8 cellular contexts compared by ENCODE assay signal in genomic region chr18:47204908-47205522, GRCh38. TPM values are rescaled to one million over a fixed set of nuclear protein-coding genes. Genes with fewer than 3 reads are reported as not detected.
A peak's percentile ranks its signal among the peaks of the same experiment; 100 is the strongest.
DNase-seq lines count a peak whose midpoint lies in the region; ATAC-seq and TF ChIP-seq lines count a peak whose summit lies in the region.

No MANE protein-coding gene starts in this region.

- no peak overlapping the region for H3K27ac ChIP-seq in prostate gland

- H3K4me3 ChIP-seq in fibroblast of villous mesenchyme (ENCODE audit: low read depth, low read length) (no peak overlapping the region), prostate gland (no peak overlapping the region)

- TF ChIP-seq CTCF in GM13976 (IDR thresholded peaks at IDR 0.05; ENCODE audit: borderline replicate concordance, control extremely low read depth, extremely low read depth, insufficient read depth, missing control alignments) (peak; percentile 74), fibroblast of villous mesenchyme (IDR thresholded peaks at IDR 0.05; ENCODE audit: insufficient read depth, low read depth, low read length) (peak; percentile 95), prostate gland (IDR thresholded peaks at IDR 0.05) (peak; percentile 28 to 74 (median 66))

- intact Hi-C loops in prostate gland (cut with DNase I): loop anchor here (5.0 kb wide), 1 partner anchor 103 kb away; no protein-coding TSS in a partner anchor
- intact Hi-C loops in sciatic nerve (cut with DNase I): no loop called here

- in situ Hi-C loops in GM13976 (cut with MboI; ENCODE audit: low sequenced_read_pairs, unreplicated experiment): loop anchor here (10.0 kb wide), 1 partner anchor 100 kb away; no protein-coding TSS in a partner anchor

- ATAC-seq in sciatic nerve (no peak), GM18511 (IDR thresholded peaks at IDR 0.05; ENCODE audit: unreplicated experiment) (no peak)

- H3K4me1 ChIP-seq in prostate gland (replicated peaks): no peaks in the 10 kb centered on the region

- DNase-seq in AG08396 (ENCODE audit: low spot score): peak; percentile 47
- peak; percentile 31 for DNase-seq in GM13976 (ENCODE audit: low spot score)
- DNase-seq in NCI-H2196 (lab: John Stamatoyannopoulos, UW; ENCODE audit: unreplicated experiment): peak; percentile 52
- peak; percentile 36 for DNase-seq in activated CD8-positive, alpha-beta memory T cell treated with anti-CD3 and anti-CD28 coated beads, Interleukin-2, amount 50 U/mL, for 4 hours
- DNase-seq in fibroblast of villous mesenchyme (ENCODE audit: low read depth): peak; percentile 51
- DNase-seq in prostate gland (ENCODE audit: low spot score): peak; percentile 21
- DNase-seq in sciatic nerve (ENCODE audit: low spot score): no peak

- no peak for TF ChIP-seq POLR2A in prostate gland (IDR thresholded peaks at IDR 0.05)

- H3K36me3 ChIP-seq in prostate gland: no peaks in the 10 kb centered on the region

- WGBS in prostate gland: 55% methylated on average over 3 of the region's 3 CpGs

- no peaks in the 10 kb centered on the region for H3K9me3 ChIP-seq in prostate gland

- no peaks in the 10 kb centered on the region for H3K27me3 ChIP-seq in prostate gland (replicated peaks; ENCODE audit: insufficient read depth)

RNA-seq across cellular contexts. Expression of gene IER3IP1, which starts 28.9 kb away (rescaled TPM):
- 24.5 and 27.6 TPM in 2 replicates for total RNA-seq in fibroblast of villous mesenchyme
- 10 to 100 TPM in 1 of 2 donors, 1 to 10 TPM in 1; 8.4 to 15.8 TPM for total RNA-seq in prostate gland
- total RNA-seq in sciatic nerve: 8.7 TPM

RNA-seq across cellular contexts. Expression of gene SKOR2, which starts 46.4 kb away (rescaled TPM):
- total RNA-seq in fibroblast of villous mesenchyme (not detected in 2 replicates), prostate gland (1 to 10 TPM in 1 of 2 donors, not detected in 1; 1.1 TPM), sciatic nerve (not detected)

RNA-seq across cellular contexts. Expression of gene HDHD2, which starts 54.7 kb away (rescaled TPM):
- total RNA-seq in fibroblast of villous mesenchyme (16.1 and 17.3 TPM in 2 replicates), prostate gland (10 to 100 TPM; 37.3 to 56.3 TPM), sciatic nerve (42.7 TPM)
